30 cellular contexts compared by ENCODE assay signal in genomic region chr10:69899727-69900595, GRCh38.
DNase-seq lines count a peak whose midpoint lies in the region; ATAC-seq and TF ChIP-seq lines count a peak whose summit lies in the region.
"Had no signal": no experiment of that assay in that cellular context is flagged by ENCODE, and none has a peak within 500 bp of the region (broad histone marks: within the 10 kb centered on the region; RNA-seq: fewer than 3 reads in every experiment).

No MANE protein-coding gene starts in this region.

- H3K27ac ChIP-seq in WERI-Rb-1 (peak overlapping the region; percentile 94), psoas muscle (peak overlapping the region; percentile 36), GM23248 (no peak overlapping the region)
- H3K27ac ChIP-seq: BLaER1 treated with 17β-estradiol and CSF1 and Interleukin-3, amounts not matched to agents 10 nM and 100 nM; breast epithelium; esophagus squamous epithelium; pancreas; sigmoid colon; SJCRH30; suprapubic skin had no signal

- in situ Hi-C loops in GM23248 (cut with MboI), result no loop called here

- POLR2A ChIA-PET in activated CD4-positive, alpha-beta T cell treated with anti-CD3 and anti-CD28 coated beads for 36 hours (lab: Charles Lee), result no interaction called here

- DNase-seq in H7 (peak; percentile 69), WERI-Rb-1 (peak; percentile 64), left colon (no peak), psoas muscle (peak in 1 of 2 donors; percentile 70), NCI-H1694 (lab: John Stamatoyannopoulos, UW) (no peak), GM23248 (no peak)
- no peak for DNase-seq in activated CD4-positive, alpha-beta T cell treated with anti-CD3 and anti-CD28 coated beads for 36 hours
- DNase-seq in effector CD4-positive, alpha-beta T cell, result no peak
- DNase-seq: activated CD4-positive, alpha-beta memory T cell treated with anti-CD3 and anti-CD28 coated beads, Interleukin-2, amount 10 ng/mL, durations not matched to agents 7 days and 5 days; amygdala; COR-L47; cortex of kidney; DMS79; esophagus squamous epithelium; HFFc6; hippocampal formation; immature natural killer cell; NCI-H187; pancreas; sigmoid colon; SJCRH30; stimulated activated CD4-positive, alpha-beta T cell treated with anti-CD3 and anti-CD28 coated beads, Interleukin-15, amount 100 ng/mL, for 24 hours; stimulated activated naive CD4-positive, alpha-beta T cell had no signal

- no peaks in the 10 kb centered on the region for H3K36me3 Mint-ChIP-seq in activated CD4-positive, alpha-beta T cell treated with anti-CD3 and anti-CD28 coated beads for 36 hours (ENCODE audit: low read depth)
- H3K36me3 Mint-ChIP-seq: activated naive CD4-positive, alpha-beta T cell treated with anti-CD3 and anti-CD28 coated beads, Interleukin-2, amount 50 U/mL, for 24 hours; natural killer cell treated with Interleukin-12 subunit alpha and Interleukin-12 subunit beta and Interleukin-15 and Interleukin-18, amount 100 ng/mL, for 72 hours had no signal

- TF ChIP-seq CTCF in WERI-Rb-1 (IDR thresholded peaks at IDR 0.05; ENCODE audit: low read depth, low read length), result no peak
- no peak for TF ChIP-seq CTCF in psoas muscle (IDR thresholded peaks at IDR 0.05)

- H2AFZ ChIP-seq in GM23248, result no peak overlapping the region

- no peaks in the 10 kb centered on the region for H3K9me3 Mint-ChIP-seq in activated CD4-positive, alpha-beta T cell treated with anti-CD3 and anti-CD28 coated beads for 36 hours (ENCODE audit: low read depth)
- H3K9me3 Mint-ChIP-seq: activated CD4-positive, alpha-beta memory T cell treated with anti-CD3 and anti-CD28 coated beads, Interleukin-2, amount 10 ng/mL, durations not matched to agents 7 days and 5 days; activated naive CD4-positive, alpha-beta T cell treated with anti-CD3 and anti-CD28 coated beads, Interleukin-2, amount 50 U/mL, for 24 hours; activated T-helper 2 cell treated with anti-CD3 and anti-CD28 coated beads, Interferon-gamma antibody, Interleukin-2, Interleukin-4, amounts not matched to agents 10 μg/mL and 5 μg/mL and 100 μg/mL, durations not matched to agents 14 hours and 24 hours and 36 hours; HFFc6; immature natural killer cell; natural killer cell treated with Interleukin-12 subunit alpha and Interleukin-12 subunit beta and Interleukin-15 and Interleukin-18, amount 100 ng/mL, for 72 hours had no signal

- H3K4me1 Mint-ChIP-seq in activated CD4-positive, alpha-beta T cell treated with anti-CD3 and anti-CD28 coated beads for 36 hours, result no peaks in the 10 kb centered on the region
- H3K4me1 Mint-ChIP-seq: activated CD4-positive, alpha-beta memory T cell treated with anti-CD3 and anti-CD28 coated beads, Interleukin-2, amount 10 ng/mL, durations not matched to agents 7 days and 5 days; activated naive CD4-positive, alpha-beta T cell treated with anti-CD3 and anti-CD28 coated beads, Interleukin-2, amount 50 U/mL, for 24 hours; immature natural killer cell had no signal

- 63 to 78% (median 65%) methylated on average over 12 of the region's 12 CpGs for WGBS in psoas muscle, 3 donors
- 94 to 96% methylated on average over 12 of the region's 12 CpGs for WGBS in GM23248 (ENCODE audit: low coverage in 1 of 2, low lambda C conversion rate in 2 of 2, missing lambda C conversion rate in 2 of 2), 2 experiments

- H3K9me3 ChIP-seq in WERI-Rb-1 (ENCODE audit: severe bottlenecking), result no peaks in the 10 kb centered on the region
- H3K9me3 ChIP-seq in psoas muscle, result no peaks in the 10 kb centered on the region
- no peaks in the 10 kb centered on the region for H3K9me3 ChIP-seq in GM23248 (ENCODE audit: low read depth)
- H3K9me3 ChIP-seq: BLaER1 treated with 17β-estradiol and CSF1 and Interleukin-3, amounts not matched to agents 10 nM and 100 nM; breast epithelium; esophagus squamous epithelium; pancreas; sigmoid colon; SJCRH30; suprapubic skin had no signal

- no peaks in the 10 kb centered on the region for H3K36me3 ChIP-seq in H7 (replicated peaks; ENCODE audit: control insufficient read depth, insufficient read depth, low read length)
- H3K36me3 ChIP-seq in WERI-Rb-1, result no peaks in the 10 kb centered on the region
- peaks cover 0 to 3% of the 10 kb centered on the region in 2 donors for H3K36me3 ChIP-seq in psoas muscle (ENCODE audit: insufficient read depth in 1 of 2, low read depth in 1 of 2)
- H3K36me3 ChIP-seq in GM23248 (ENCODE audit: low read depth), result no peaks in the 10 kb centered on the region
- H3K36me3 ChIP-seq: BLaER1 treated with 17β-estradiol and CSF1 and Interleukin-3, amounts not matched to agents 10 nM and 100 nM; breast epithelium; esophagus squamous epithelium; pancreas; sigmoid colon; SJCRH30; suprapubic skin had no signal

- H3K4me3 ChIP-seq in H7 (ENCODE audit: insufficient read depth, low read depth, low read length), result no peak overlapping the region
- no peak overlapping the region for H3K4me3 ChIP-seq in WERI-Rb-1 (ENCODE audit: low read depth, low read length)
- H3K4me3 ChIP-seq in psoas muscle, result no peak overlapping the region
- H3K4me3 ChIP-seq in GM23248, result no peak overlapping the region
- H3K4me3 ChIP-seq: BLaER1 treated with 17β-estradiol and CSF1 and Interleukin-3, amounts not matched to agents 10 nM and 100 nM; breast epithelium; esophagus squamous epithelium; pancreas; sigmoid colon; SJCRH30; suprapubic skin had no signal

- ATAC-seq in left colon (peak; percentile 17), psoas muscle (peak; percentile 27 to 78 (median 61))
- no peak for ATAC-seq in activated CD4-positive, alpha-beta T cell treated with anti-CD3 and anti-CD28 coated beads for 36 hours
- ATAC-seq: activated CD4-positive, CD25-positive, alpha-beta regulatory T cell treated with anti-CD3 and anti-CD28 coated beads, Interleukin-2, amount 50 U/mL, for 24 hours; natural killer cell treated with Interleukin-12 subunit alpha and Interleukin-12 subunit beta and Interleukin-15 and Interleukin-18, amount 100 ng/mL, for 72 hours; pancreas had no signal

- no peak overlapping the region for H3K9ac ChIP-seq in GM23248
- H3K9ac ChIP-seq: BLaER1 treated with 17β-estradiol and CSF1 and Interleukin-3, amounts not matched to agents 10 nM and 100 nM had no signal

- no peaks in the 10 kb centered on the region for H4K20me1 ChIP-seq in GM23248 (ENCODE audit: insufficient read depth)
- H4K20me1 ChIP-seq: BLaER1 treated with 17β-estradiol and CSF1 and Interleukin-3, amounts not matched to agents 10 nM and 100 nM had no signal

- H3K4me1 ChIP-seq in psoas muscle, result peaks cover 33% of the 10 kb centered on the region
- peaks cover 16% of the 10 kb centered on the region for H3K4me1 ChIP-seq in GM23248 (ENCODE audit: insufficient read depth)
- H3K4me1 ChIP-seq: pancreas, SJCRH30 had no signal

- H3K27ac Mint-ChIP-seq in activated CD4-positive, alpha-beta T cell treated with anti-CD3 and anti-CD28 coated beads for 36 hours, result no peak overlapping the region
- H3K27ac Mint-ChIP-seq: activated CD4-positive, alpha-beta memory T cell treated with anti-CD3 and anti-CD28 coated beads, Interleukin-2, amount 10 ng/mL, durations not matched to agents 7 days and 5 days; activated naive CD4-positive, alpha-beta T cell treated with anti-CD3 and anti-CD28 coated beads, Interleukin-2, amount 50 U/mL, for 24 hours; activated T-helper 2 cell treated with anti-CD3 and anti-CD28 coated beads, Interferon-gamma antibody, Interleukin-2, Interleukin-4, amounts not matched to agents 10 μg/mL and 5 μg/mL and 100 μg/mL, durations not matched to agents 14 hours and 24 hours and 36 hours; HFFc6; natural killer cell treated with Interleukin-12 subunit alpha and Interleukin-12 subunit beta and Interleukin-15 and Interleukin-18, amount 100 ng/mL, for 72 hours had no signal

- intact Hi-C loops in left colon (cut with DNase I, micrococcal nuclease) (no loop called here), psoas muscle (cut with DNase I) (no loop called here)
- intact Hi-C loops in activated CD4-positive, alpha-beta T cell treated with anti-CD3 and anti-CD28 coated beads for 36 hours (cut with DNase I, micrococcal nuclease), result no loop called here

- H3K27me3 ChIP-seq in H7 (ENCODE audit: control insufficient read depth, insufficient read depth, low read length), result no peaks in the 10 kb centered on the region
- no peaks in the 10 kb centered on the region for H3K27me3 ChIP-seq in WERI-Rb-1 (ENCODE audit: insufficient read depth, low read depth, severe bottlenecking)
- no peaks in the 10 kb centered on the region for H3K27me3 ChIP-seq in psoas muscle (ENCODE audit: insufficient read depth in 3 of 3, low read length in 2 of 3)
- no peaks in the 10 kb centered on the region for H3K27me3 ChIP-seq in GM23248 (replicated peaks; ENCODE audit: insufficient read depth)
- H3K27me3 ChIP-seq: BLaER1 treated with 17β-estradiol and CSF1 and Interleukin-3, amounts not matched to agents 10 nM and 100 nM; breast epithelium; pancreas; sigmoid colon; SJCRH30; suprapubic skin had no signal

- H3K4me3 Mint-ChIP-seq in activated CD4-positive, alpha-beta T cell treated with anti-CD3 and anti-CD28 coated beads for 36 hours, result no peak overlapping the region
- H3K4me3 Mint-ChIP-seq: activated CD4-positive, alpha-beta memory T cell treated with anti-CD3 and anti-CD28 coated beads, Interleukin-2, amount 10 ng/mL, durations not matched to agents 7 days and 5 days; activated naive CD4-positive, alpha-beta T cell treated with anti-CD3 and anti-CD28 coated beads, Interleukin-2, amount 50 U/mL, for 24 hours; HFFc6; immature natural killer cell; natural killer cell treated with Interleukin-12 subunit alpha and Interleukin-12 subunit beta and Interleukin-15 and Interleukin-18, amount 100 ng/mL, for 72 hours had no signal

- CTCF ChIA-PET in activated CD4-positive, alpha-beta T cell treated with anti-CD3 and anti-CD28 coated beads for 36 hours (lab: Charles Lee), result interaction anchor here (0.8 to 3.6 kb wide), 3 partner anchors 9 to 15 kb away, joined by 3 to 18 read pairs (median 4); no protein-coding TSS in a partner anchor

- 0 out of 2 replicates have a peak, but pooled peaks cover 5% of the 10 kb centered on the region for H3F3A ChIP-seq in GM23248 (ENCODE audit: insufficient read depth)

- no peaks in the 10 kb centered on the region for H3K79me2 ChIP-seq in GM23248 (ENCODE audit: insufficient read depth)

- H3K4me2 ChIP-seq in GM23248 (ENCODE audit: unreplicated experiment), result no peak overlapping the region
- H3K4me2 ChIP-seq: BLaER1 treated with 17β-estradiol and CSF1 and Interleukin-3, amounts not matched to agents 10 nM and 100 nM had no signal

- no peaks in the 10 kb centered on the region for H3K27me3 Mint-ChIP-seq in activated CD4-positive, alpha-beta T cell treated with anti-CD3 and anti-CD28 coated beads for 36 hours
- H3K27me3 Mint-ChIP-seq: activated CD4-positive, alpha-beta memory T cell treated with anti-CD3 and anti-CD28 coated beads, Interleukin-2, amount 10 ng/mL, durations not matched to agents 7 days and 5 days; activated naive CD4-positive, alpha-beta T cell treated with anti-CD3 and anti-CD28 coated beads, Interleukin-2, amount 50 U/mL, for 24 hours; natural killer cell treated with Interleukin-12 subunit alpha and Interleukin-12 subunit beta and Interleukin-15 and Interleukin-18, amount 100 ng/mL, for 72 hours had no signal

- no peaks in the 10 kb centered on the region for H3K9me2 ChIP-seq in GM23248 (ENCODE audit: insufficient read depth)

Comparison
In these comparisons a context has a peak if more than half of its experiments do, and no peak if none do; other contexts are left out.
1. DNase-seq: peak in H7 (single experiment) and WERI-Rb-1 (single experiment); none in left colon (0 of 2), activated CD4-positive, alpha-beta T cell treated with anti-CD3 and anti-CD28 coated beads for 36 hours (single experiment), NCI-H1694 (single experiment), effector CD4-positive, alpha-beta T cell (single experiment) and GM23248 (single experiment).